ENCODE assay signal across 8 cellular contexts in the genomic region with DNA sequence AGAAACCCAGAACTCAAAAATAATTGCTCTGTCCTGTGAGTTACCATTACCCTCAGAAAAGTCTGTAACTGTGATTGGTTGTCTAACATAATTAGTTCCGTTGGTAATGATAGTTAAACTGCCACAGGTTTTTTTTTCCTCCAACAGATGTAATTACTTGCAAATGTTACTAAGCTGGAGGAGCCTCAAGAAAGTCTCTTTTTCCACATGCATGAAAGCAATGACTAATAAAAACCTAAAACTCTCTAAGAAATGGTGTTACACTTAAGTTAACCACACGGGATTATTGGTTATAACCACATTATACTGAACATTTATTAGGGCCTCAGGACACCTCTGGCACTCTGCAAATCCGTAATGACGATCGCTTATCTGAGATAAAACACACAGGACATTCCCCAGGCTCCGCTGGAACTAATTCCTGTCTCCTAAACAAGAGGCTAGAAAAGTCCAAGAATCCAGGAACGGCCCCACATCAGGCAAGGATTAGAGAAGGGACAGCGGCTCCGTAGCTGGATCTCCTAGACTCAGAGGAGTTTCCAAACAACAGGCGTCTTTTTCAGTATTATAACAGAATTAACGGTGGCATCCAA. TPM values are rescaled to one million over a fixed set of nuclear protein-coding genes. Genes with fewer than 3 reads are reported as not detected.
A peak's percentile ranks its signal among the peaks of the same experiment; 100 is the strongest.
DNase-seq lines count a peak whose midpoint lies in the region; ATAC-seq and TF ChIP-seq lines count a peak whose summit lies in the region.

No MANE protein-coding gene starts in this region.

- POLR2A ChIA-PET in OCI-LY7 (lab: Charles Lee): interaction anchor here (1.1 to 1.8 kb wide), 2 partner anchors 9 to 97 kb away, joined by 3 to 4 read pairs; no protein-coding TSS in a partner anchor

- DNase-seq in stimulated activated CD4-positive, alpha-beta T cell treated with anti-CD3 and anti-CD28 coated beads, Interleukin-15, amount 100 ng/mL, for 24 hours: peak; percentile 7
- DNase-seq in stimulated activated CD4-positive, alpha-beta T cell treated with anti-CD3 and anti-CD28 coated beads, Interleukin-4, amount 100 ng/mL, for 4 hours: no peak
- DNase-seq in OCI-LY7 (ENCODE audit: low spot score) (peak; percentile 1), chondrocyte (ENCODE audit: low spot score) (no peak), left lung (no peak), thoracic aorta (ENCODE audit: low spot score) (no peak)

- H3K27ac ChIP-seq in OCI-LY7 (ENCODE audit: low read depth, low read length, poor library complexity, severe bottlenecking) (no peak overlapping the region), left lung (peak overlapping the region; percentile 79 to 82), thoracic aorta (peak overlapping the region; percentile 50 to 69)

- intact Hi-C loops in OCI-LY7 (cut with micrococcal nuclease; ENCODE audit: unreplicated experiment): no loop called here
- intact Hi-C loops in left lung (cut with DNase I): no loop called here

- H3K36me3 Mint-ChIP-seq in chondrocyte (ENCODE audit: low read depth): peaks cover 9% of the 10 kb centered on the region

- CTCF ChIA-PET in OCI-LY7 (lab: Charles Lee; ENCODE audit: unreplicated experiment): no interaction called here

- no peaks in the 10 kb centered on the region for H3K27me3 Mint-ChIP-seq in chondrocyte (ENCODE audit: low read depth)

- no peaks in the 10 kb centered on the region for H3K9me2 ChIP-seq in OCI-LY7 (ENCODE audit: insufficient read depth, low read length)

- H3K4me1 Mint-ChIP-seq in chondrocyte (ENCODE audit: low read depth): peaks cover 21% of the 10 kb centered on the region

- peak overlapping the region; percentile 93 for H3K27ac Mint-ChIP-seq in chondrocyte (ENCODE audit: unreplicated experiment)

- no peaks in the 10 kb centered on the region; the same call in 1 of the 2 replicates for H3K79me2 ChIP-seq in OCI-LY7 (ENCODE audit: insufficient read depth, low read depth, low read length)

- H3K9me3 ChIP-seq in OCI-LY7 (ENCODE audit: low read length) (no peaks in the 10 kb centered on the region), left lung (peaks cover 0 to 43% of the 10 kb centered on the region in 2 donors), thoracic aorta (peaks cover 8% of the 10 kb centered on the region)

- TSS peak; percentile 69 for BruUV-seq in OCI-LY7 (replicated peaks; lab: Mats Ljungman, UMichigan)

- H3K9me3 Mint-ChIP-seq in chondrocyte (ENCODE audit: low read depth): peaks cover 18% of the 10 kb centered on the region

- TF ChIP-seq CTCF in OCI-LY7 (conservative IDR thresholded peaks at IDR 0.05; ENCODE audit: low read length) (no peak), chondrocyte (IDR thresholded peaks at IDR 0.05) (no peak), left lung (IDR thresholded peaks at IDR 0.05) (no peak), thoracic aorta (IDR thresholded peaks at IDR 0.05) (no peak)

- H3K4me2 ChIP-seq in OCI-LY7 (ENCODE audit: low read length): peak overlapping the region; percentile 93

- H2AFZ ChIP-seq in OCI-LY7 (ENCODE audit: low read length): peak overlapping the region; percentile 94

- peak overlapping the region; percentile 90 for H3K4me3 Mint-ChIP-seq in chondrocyte (ENCODE audit: unreplicated experiment)

- H3K36me3 ChIP-seq in OCI-LY7 (ENCODE audit: insufficient read depth, low read length): peaks cover 5% of the 10 kb centered on the region
- H3K36me3 ChIP-seq in left lung: peaks cover 0 to 34% of the 10 kb centered on the region in 2 donors
- H3K36me3 ChIP-seq in thoracic aorta: peaks cover 16% of the 10 kb centered on the region

- H3K4me3 ChIP-seq in OCI-LY7 (ENCODE audit: low read depth, low read length, poor library complexity, severe bottlenecking) (peak overlapping the region; percentile 91), left lung (peak overlapping the region; percentile 72 to 82), thoracic aorta (peak overlapping the region; percentile 79)

- H4K20me1 ChIP-seq in OCI-LY7 (ENCODE audit: insufficient read depth, low read length): no peaks in the 10 kb centered on the region

- H3K4me1 ChIP-seq in OCI-LY7 (ENCODE audit: insufficient read depth, low read length, poor library complexity, severe bottlenecking) (peaks cover 8% of the 10 kb centered on the region), left lung (peaks cover 0 to 10% of the 10 kb centered on the region in 2 donors), thoracic aorta (ENCODE audit: control insufficient read depth in 1 of 2, low read depth in 2 of 2) (peaks cover 3 to 11% of the 10 kb centered on the region in 2 donors)

- H3K27me3 ChIP-seq in left lung (no peaks in the 10 kb centered on the region), thoracic aorta (replicated peaks; ENCODE audit: insufficient read depth) (no peaks in the 10 kb centered on the region)

- peak; percentile 45 for ATAC-seq in left lung
- ATAC-seq in thoracic aorta (ENCODE audit: insufficient number of reproducible peaks, low FRiP score, low read depth): no peak
- ATAC-seq in HG03520 (IDR thresholded peaks at IDR 0.05; ENCODE audit: unreplicated experiment): no peak
- ATAC-seq in GM18858 (IDR thresholded peaks at IDR 0.05; ENCODE audit: unreplicated experiment): no peak

RNA-seq across cellular contexts. Expression of a gene that starts 0.8 kb away (rescaled TPM):
- 5.1 and 7.7 TPM in 2 replicates for total RNA-seq in OCI-LY7 (2014; rRNA removed; shearing (Covaris generic))
- 6.5 and 7.4 TPM in 2 replicates for total RNA-seq in OCI-LY7 (2022)
- 6.7 to 7.4 TPM (median 7.4 TPM) in 3 replicates for total RNA-seq in chondrocyte
- total RNA-seq in left lung: 1 to 10 TPM; 5.2 to 5.8 TPM
- 10 to 100 TPM in 1 of 2 donors, 1 to 10 TPM in 1; 6.9 to 12.6 TPM for total RNA-seq in thoracic aorta

RNA-seq across cellular contexts. Expression of a gene that starts 44.4 kb away (rescaled TPM):
- 0.13 TPM in 1 of 2 replicates, not detected in the other for total RNA-seq in OCI-LY7 (2014; rRNA removed; shearing (Covaris generic))
- total RNA-seq in OCI-LY7 (2022) (not detected in 2 replicates), chondrocyte (1.8 to 3.4 TPM (median 2.1 TPM) in 3 replicates), left lung (1 to 10 TPM in 1 of 2 donors, under 1 TPM in 1; 0.29 to 1.4 TPM), thoracic aorta (under 1 TPM; 0.21 to 0.81 TPM)

RNA-seq across cellular contexts. Expression of a gene that starts 52.4 kb away (rescaled TPM):
- total RNA-seq in OCI-LY7 (2014; rRNA removed; shearing (Covaris generic)): not detected in 2 replicates
- total RNA-seq in OCI-LY7 (2022) (not detected in 2 replicates), chondrocyte (4.9 to 7.1 TPM (median 6.9 TPM) in 3 replicates), left lung (1 to 10 TPM; 3.2 to 4.5 TPM), thoracic aorta (1 to 10 TPM; 4.7 to 5.0 TPM)

Comparison
In these comparisons a context has a peak if more than half of its experiments do, and no peak if none do; other contexts are left out.
1. DNase-seq: peak in stimulated activated CD4-positive, alpha-beta T cell treated with anti-CD3 and anti-CD28 coated beads, Interleukin-15, amount 100 ng/mL, for 24 hours (single experiment) and OCI-LY7 (single experiment); none in stimulated activated CD4-positive, alpha-beta T cell treated with anti-CD3 and anti-CD28 coated beads, Interleukin-4, amount 100 ng/mL, for 4 hours (0 of 2), chondrocyte (single experiment), left lung (0 of 2) and thoracic aorta (single experiment).
2. Peak in every context shown above with its lines, with median percentiles within 50 percentile points of each other: H3K4me3 ChIP-seq.